26 cellular contexts compared by ENCODE assay signal in genomic region chr2:240472078-240472790, GRCh38. TPM values are rescaled to one million over a fixed set of nuclear protein-coding genes. Genes with fewer than 3 reads are reported as not detected.
DNase-seq lines count a peak whose midpoint lies in the region; ATAC-seq and TF ChIP-seq lines count a peak whose summit lies in the region.
"Had no signal": no experiment of that assay in that cellular context is flagged by ENCODE, and none has a peak within 500 bp of the region (broad histone marks: within the 10 kb centered on the region; RNA-seq: fewer than 3 reads in every experiment).

No MANE protein-coding gene starts in this region.

- no peak overlapping the region for H3K4me2 ChIP-seq in mammary epithelial cell (ENCODE audit: insufficient read depth, low read depth, low read length)
- H3K4me2 ChIP-seq: KMS-11 had no signal

- CTCF ChIA-PET in mammary epithelial cell (lab: Charles Lee; ENCODE audit: low non-redundant PET) = no interaction called here

- no peak overlapping the region for H3K4me3 Mint-ChIP-seq in stimulated activated naive CD8-positive, alpha-beta T cell treated with anti-CD3 and anti-CD28 coated beads, Interleukin-15, amount 100 ng/mL, for 72 hours
- H3K4me3 Mint-ChIP-seq: activated naive CD4-positive, alpha-beta T cell treated with anti-CD3 and anti-CD28 coated beads, Interleukin-2, amount 50 U/mL, for 24 hours; activated T-cell treated with anti-CD3 and anti-CD28 coated beads, Interleukin-2, amount 50 U/mL, for 4 hours; central memory CD8-positive, alpha-beta T cell; mesothelial cell of epicardium; nephron progenitor cell had no signal

- dilution Hi-C loops in mammary epithelial cell (cut with HindIII; ENCODE audit: low sequenced_read_pairs) = loop anchor here (5.0 to 10.0 kb wide), 2 partner anchors 35 to 237 kb away; no protein-coding TSS in a partner anchor

- no peak for TF ChIP-seq CTCF in mammary epithelial cell (conservative IDR thresholded peaks at IDR 0.05 in 1 of 2, IDR thresholded peaks at IDR 0.05 in 1 of 2; ENCODE audit: extremely low read depth in 1 of 2, insufficient read depth in 1 of 2, low read depth in 1 of 2, low read length in 2 of 2)
- no peak for TF ChIP-seq CTCF in breast epithelium (IDR thresholded peaks at IDR 0.05)
- no peak for TF ChIP-seq CTCF in upper lobe of right lung (IDR thresholded peaks at IDR 0.05)

- intact Hi-C loops in mammary epithelial cell (cut with micrococcal nuclease) = no loop called here
- intact Hi-C loops in breast epithelium (cut with DNase I; ENCODE audit: low total_unique reads) = no loop called here
- intact Hi-C loops in upper lobe of right lung (cut with DNase I) = no loop called here

- DNase-seq in mammary epithelial cell (peak; percentile 47), breast epithelium (ENCODE audit: low spot score in 2 of 2) (no peak), M059J (ENCODE audit: low read depth) (peak; percentile 24), iPS-NIHi11 (ENCODE audit: low spot score) (peak; percentile 8), upper lobe of right lung (no peak), NCI-H345 treated with DMSO at 0.1 percent for 48 hours (lab: John Stamatoyannopoulos, UW; ENCODE audit: unreplicated experiment) (no peak), midbrain (lab: John Stamatoyannopoulos, UW) (no peak)
- no peak for DNase-seq in stimulated activated naive CD8-positive, alpha-beta T cell treated with anti-CD3 and anti-CD28 coated beads, Interleukin-15, amount 100 ng/mL, for 72 hours
- DNase-seq: activated CD4-positive, alpha-beta T cell treated with anti-CD3 and anti-CD28 coated beads, Interleukin-2, amount 50 U/mL, for 4 hours; activated T-cell treated with anti-CD3 and anti-CD28 coated beads, Interleukin-2, amount 50 U/mL, for 4 hours; GOT3; NCI-H1105; NCI-H510A treated with DMSO at 0.1 percent for 48 hours; nephron progenitor cell; stimulated activated CD4-positive, alpha-beta T cell treated with anti-CD3 and anti-CD28 coated beads, Interleukin-4, amount 100 ng/mL, for 24 hours; WERI-Rb-1 had no signal

- H3K4me3 ChIP-seq in mammary epithelial cell (replicated peaks in 1 of 3; ENCODE audit: insufficient read depth in 1 of 3, low read depth in 2 of 3, low read length in 3 of 3) (no peak overlapping the region), breast epithelium (no peak overlapping the region), upper lobe of right lung (no peak overlapping the region)
- H3K4me3 ChIP-seq: ascending aorta, gastroesophageal sphincter, GM12878, SK-N-MC, skin epidermis had no signal

- H3K9ac ChIP-seq in mammary epithelial cell (ENCODE audit: insufficient read depth, low read length) = no peak overlapping the region
- H3K9ac ChIP-seq: KMS-11 had no signal

- H3K9me3 ChIP-seq in mammary epithelial cell (replicated peaks; ENCODE audit: insufficient read depth, low read length) (no peaks in the 10 kb centered on the region), breast epithelium (peaks cover 10 to 23% of the 10 kb centered on the region in 2 donors), upper lobe of right lung (peaks cover 19% of the 10 kb centered on the region)

- ATAC-seq in upper lobe of right lung = peak; percentile 12
- ATAC-seq in stimulated activated naive CD8-positive, alpha-beta T cell treated with anti-CD3 and anti-CD28 coated beads, Interleukin-15, amount 100 ng/mL, for 72 hours = no peak
- ATAC-seq: activated T-cell treated with anti-CD3 and anti-CD28 coated beads, Interleukin-2, amount 50 U/mL, for 4 hours; gastroesophageal sphincter; GM12878 had no signal

- H3K79me2 ChIP-seq in mammary epithelial cell (ENCODE audit: insufficient read depth, low read length) = no peaks in the 10 kb centered on the region

- in situ Hi-C loops in mammary epithelial cell (cut with MboI; ENCODE audit: low sequenced_read_pairs in 2 of 2) = no loop called here

- WGBS in mammary epithelial cell (ENCODE audit: low coverage, missing lambda C conversion rate) = 91% methylated on average over 11 of the region's 11 CpGs

- H3K27me3 ChIP-seq in mammary epithelial cell (ENCODE audit: insufficient read depth, low read length) (no peaks in the 10 kb centered on the region), breast epithelium (no peaks in the 10 kb centered on the region), upper lobe of right lung (no peaks in the 10 kb centered on the region)
- H3K27me3 ChIP-seq: ascending aorta had no signal

- no peak overlapping the region for H3K27ac Mint-ChIP-seq in stimulated activated naive CD8-positive, alpha-beta T cell treated with anti-CD3 and anti-CD28 coated beads, Interleukin-15, amount 100 ng/mL, for 72 hours
- H3K27ac Mint-ChIP-seq: activated naive CD4-positive, alpha-beta T cell treated with anti-CD3 and anti-CD28 coated beads, Interleukin-2, amount 50 U/mL, for 24 hours; mesothelial cell of epicardium; nephron progenitor cell had no signal

- H3K4me1 Mint-ChIP-seq in stimulated activated naive CD8-positive, alpha-beta T cell treated with anti-CD3 and anti-CD28 coated beads, Interleukin-15, amount 100 ng/mL, for 72 hours = no peaks in the 10 kb centered on the region
- H3K4me1 Mint-ChIP-seq: activated naive CD4-positive, alpha-beta T cell treated with anti-CD3 and anti-CD28 coated beads, Interleukin-2, amount 50 U/mL, for 24 hours; central memory CD8-positive, alpha-beta T cell had no signal

- H3K9me3 Mint-ChIP-seq in stimulated activated naive CD8-positive, alpha-beta T cell treated with anti-CD3 and anti-CD28 coated beads, Interleukin-15, amount 100 ng/mL, for 72 hours = peaks cover 9 to 21% of the 10 kb centered on the region in 2 donors

- no TSS peak for BruUV-seq in mammary epithelial cell (replicated peaks; lab: Mats Ljungman, UMichigan)

- no peak overlapping the region for H2AFZ ChIP-seq in mammary epithelial cell (ENCODE audit: low read depth, low read length)

- no peak for TF ChIP-seq POLR2A in breast epithelium (IDR thresholded peaks at IDR 0.05)

- H4K20me1 ChIP-seq in mammary epithelial cell (ENCODE audit: insufficient read depth, low read length) = no peaks in the 10 kb centered on the region

- no peaks in the 10 kb centered on the region for H3K27me3 Mint-ChIP-seq in stimulated activated naive CD8-positive, alpha-beta T cell treated with anti-CD3 and anti-CD28 coated beads, Interleukin-15, amount 100 ng/mL, for 72 hours
- H3K27me3 Mint-ChIP-seq: activated naive CD4-positive, alpha-beta T cell treated with anti-CD3 and anti-CD28 coated beads, Interleukin-2, amount 50 U/mL, for 24 hours; central memory CD8-positive, alpha-beta T cell had no signal

- H3K27ac ChIP-seq in mammary epithelial cell (ENCODE audit: insufficient read depth, low read depth, low read length) (no peak overlapping the region), breast epithelium (no peak overlapping the region), upper lobe of right lung (no peak overlapping the region)
- H3K27ac ChIP-seq: ascending aorta, C4-2B, gastroesophageal sphincter, KMS-11, SK-N-MC, skin epidermis, WERI-Rb-1 had no signal

- H3K4me1 ChIP-seq in mammary epithelial cell (ENCODE audit: insufficient read depth, low read length) (no peaks in the 10 kb centered on the region), breast epithelium (no peaks in the 10 kb centered on the region), upper lobe of right lung (no peaks in the 10 kb centered on the region)
- H3K4me1 ChIP-seq: ascending aorta, gastroesophageal sphincter had no signal

- H3K36me3 ChIP-seq in mammary epithelial cell (ENCODE audit: insufficient read depth, low read length) (no peaks in the 10 kb centered on the region), breast epithelium (no peaks in the 10 kb centered on the region), upper lobe of right lung (no peaks in the 10 kb centered on the region)
- H3K36me3 ChIP-seq: ascending aorta had no signal

RNA-seq across cellular contexts. Expression of gene GPC1, which starts 36.8 kb away (rescaled TPM):
- total RNA-seq in mammary epithelial cell (100 to 1,000 TPM; 238 to 266 TPM), breast epithelium (10 to 100 TPM; 13.8 to 56.3 (median 21.0) TPM), upper lobe of right lung (24.8 TPM)
- 178 TPM for polyA plus RNA-seq in mammary epithelial cell
- 84.2 TPM for polyA minus RNA-seq in mammary epithelial cell
- 12.6 and 26.9 TPM in 2 replicates for total RNA-seq in M059J (2014; rRNA removed; shearing (Covaris generic))

Comparison
In these comparisons a context has a peak if more than half of its experiments do, and no peak if none do; other contexts are left out.
1. DNase-seq: peak in mammary epithelial cell (single experiment), M059J (single experiment) and iPS-NIHi11 (single experiment); none in breast epithelium (0 of 2), upper lobe of right lung (single experiment), NCI-H345 treated with DMSO at 0.1 percent for 48 hours (single experiment), midbrain (single experiment) and stimulated activated naive CD8-positive, alpha-beta T cell treated with anti-CD3 and anti-CD28 coated beads, Interleukin-15, amount 100 ng/mL, for 72 hours (0 of 2).